ENCODE assay signal across 1 cellular context in the genomic region with DNA sequence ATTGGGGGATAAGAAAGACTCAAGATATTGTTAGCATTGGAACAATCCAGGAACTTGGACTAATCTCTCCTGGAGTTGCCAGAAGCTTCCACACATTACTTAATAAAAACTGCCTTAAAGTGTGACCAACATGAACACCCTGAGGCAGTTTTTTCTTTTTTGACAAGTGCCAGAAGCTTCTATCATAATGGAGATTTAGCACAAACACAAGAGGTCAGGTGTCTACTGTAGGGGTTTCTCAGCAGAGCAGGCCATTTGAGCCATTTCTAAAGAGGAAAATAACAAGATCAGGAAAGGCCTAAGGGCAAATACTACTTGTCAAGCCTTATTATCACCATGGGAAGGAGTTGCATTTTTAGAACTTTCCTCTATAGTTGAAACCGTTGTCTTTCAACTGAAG.
TF ChIP-seq lines count a peak whose summit lies in the region.

No MANE protein-coding gene starts in this region.

TF ChIP-seq in GM23338, 12 proteins besides CTCF, POLR2A, EP300 and RAD21 (continued from another document):
- TF ChIP-seq, protein P1, sequence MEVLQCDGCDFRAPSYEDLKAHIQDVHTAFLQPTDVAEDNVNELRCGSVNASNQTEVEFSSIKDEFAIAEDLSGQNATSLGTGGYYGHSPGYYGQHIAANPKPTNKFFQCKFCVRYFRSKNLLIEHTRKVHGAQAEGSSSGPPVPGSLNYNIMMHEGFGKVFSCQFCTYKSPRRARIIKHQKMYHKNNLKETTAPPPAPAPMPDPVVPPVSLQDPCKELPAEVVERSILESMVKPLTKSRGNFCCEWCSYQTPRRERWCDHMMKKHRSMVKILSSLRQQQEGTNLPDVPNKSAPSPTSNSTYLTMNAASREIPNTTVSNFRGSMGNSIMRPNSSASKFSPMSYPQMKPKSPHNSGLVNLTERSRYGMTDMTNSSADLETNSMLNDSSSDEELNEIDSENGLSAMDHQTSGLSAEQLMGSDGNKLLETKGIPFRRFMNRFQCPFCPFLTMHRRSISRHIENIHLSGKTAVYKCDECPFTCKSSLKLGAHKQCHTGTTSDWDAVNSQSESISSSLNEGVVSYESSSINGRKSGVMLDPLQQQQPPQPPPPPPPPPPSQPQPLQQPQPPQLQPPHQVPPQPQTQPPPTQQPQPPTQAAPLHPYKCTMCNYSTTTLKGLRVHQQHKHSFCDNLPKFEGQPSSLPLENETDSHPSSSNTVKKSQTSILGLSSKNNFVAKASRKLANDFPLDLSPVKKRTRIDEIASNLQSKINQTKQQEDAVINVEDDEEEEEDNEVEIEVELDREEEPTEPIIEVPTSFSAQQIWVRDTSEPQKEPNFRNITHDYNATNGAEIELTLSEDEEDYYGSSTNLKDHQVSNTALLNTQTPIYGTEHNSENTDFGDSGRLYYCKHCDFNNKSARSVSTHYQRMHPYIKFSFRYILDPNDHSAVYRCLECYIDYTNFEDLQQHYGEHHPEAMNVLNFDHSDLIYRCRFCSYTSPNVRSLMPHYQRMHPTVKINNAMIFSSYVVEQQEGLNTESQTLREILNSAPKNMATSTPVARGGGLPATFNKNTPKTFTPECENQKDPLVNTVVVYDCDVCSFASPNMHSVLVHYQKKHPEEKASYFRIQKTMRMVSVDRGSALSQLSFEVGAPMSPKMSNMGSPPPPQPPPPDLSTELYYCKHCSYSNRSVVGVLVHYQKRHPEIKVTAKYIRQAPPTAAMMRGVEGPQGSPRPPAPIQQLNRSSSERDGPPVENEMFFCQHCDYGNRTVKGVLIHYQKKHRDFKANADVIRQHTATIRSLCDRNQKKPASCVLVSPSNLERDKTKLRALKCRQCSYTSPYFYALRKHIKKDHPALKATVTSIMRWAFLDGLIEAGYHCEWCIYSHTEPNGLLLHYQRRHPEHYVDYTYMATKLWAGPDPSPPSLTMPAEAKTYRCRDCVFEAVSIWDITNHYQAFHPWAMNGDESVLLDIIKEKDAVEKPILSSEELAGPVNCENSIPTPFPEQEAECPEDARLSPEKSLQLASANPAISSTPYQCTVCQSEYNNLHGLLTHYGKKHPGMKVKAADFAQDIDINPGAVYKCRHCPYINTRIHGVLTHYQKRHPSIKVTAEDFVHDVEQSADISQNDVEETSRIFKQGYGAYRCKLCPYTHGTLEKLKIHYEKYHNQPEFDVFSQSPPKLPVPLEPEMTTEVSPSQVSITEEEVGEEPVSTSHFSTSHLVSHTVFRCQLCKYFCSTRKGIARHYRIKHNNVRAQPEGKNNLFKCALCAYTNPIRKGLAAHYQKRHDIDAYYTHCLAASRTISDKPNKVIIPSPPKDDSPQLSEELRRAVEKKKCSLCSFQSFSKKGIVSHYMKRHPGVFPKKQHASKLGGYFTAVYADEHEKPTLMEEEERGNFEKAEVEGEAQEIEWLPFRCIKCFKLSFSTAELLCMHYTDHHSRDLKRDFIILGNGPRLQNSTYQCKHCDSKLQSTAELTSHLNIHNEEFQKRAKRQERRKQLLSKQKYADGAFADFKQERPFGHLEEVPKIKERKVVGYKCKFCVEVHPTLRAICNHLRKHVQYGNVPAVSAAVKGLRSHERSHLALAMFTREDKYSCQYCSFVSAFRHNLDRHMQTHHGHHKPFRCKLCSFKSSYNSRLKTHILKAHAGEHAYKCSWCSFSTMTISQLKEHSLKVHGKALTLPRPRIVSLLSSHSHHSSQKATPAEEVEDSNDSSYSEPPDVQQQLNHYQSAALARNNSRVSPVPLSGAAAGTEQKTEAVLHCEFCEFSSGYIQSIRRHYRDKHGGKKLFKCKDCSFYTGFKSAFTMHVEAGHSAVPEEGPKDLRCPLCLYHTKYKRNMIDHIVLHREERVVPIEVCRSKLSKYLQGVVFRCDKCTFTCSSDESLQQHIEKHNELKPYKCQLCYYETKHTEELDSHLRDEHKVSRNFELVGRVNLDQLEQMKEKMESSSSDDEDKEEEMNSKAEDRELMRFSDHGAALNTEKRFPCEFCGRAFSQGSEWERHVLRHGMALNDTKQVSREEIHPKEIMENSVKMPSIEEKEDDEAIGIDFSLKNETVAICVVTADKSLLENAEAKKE (CRISPR knock-in tag; IDR thresholded peaks at IDR 0.05) = no peak
- no peak for TF ChIP-seq NANOG (IDR thresholded peaks at IDR 0.05; ENCODE audit: borderline replicate concordance)
